In genomic region chr9:92512622-92513021, GRCh38 we compare ENCODE assay signal across 20 cellular contexts. TPM values are rescaled to one million over a fixed set of nuclear protein-coding genes. Genes with fewer than 3 reads are reported as not detected.
DNase-seq lines count a peak whose midpoint lies in the region; TF ChIP-seq lines count a peak whose summit lies in the region.
"Had no signal": no experiment of that assay in that cellular context is flagged by ENCODE, and none has a peak within 500 bp of the region (broad histone marks: within the 10 kb centered on the region; RNA-seq: fewer than 3 reads in every experiment).

No MANE protein-coding gene starts in this region.

- no peaks in the 10 kb centered on the region for H3K9me3 Mint-ChIP-seq in activated T-helper 1 cell treated with anti-CD3 and anti-CD28 coated beads, Interleukin-12 subunit alpha, Interleukin-12 subunit beta, Interleukin-2, Interleukin-4 antibody, amounts not matched to agents 30 ng/mL and 10 ng/mL and 1 ng/mL, durations not matched to agents 14 hours and 24 hours and 36 hours
- peaks cover 3% of the 10 kb centered on the region for H3K9me3 Mint-ChIP-seq in mesothelial cell of epicardium
- H3K9me3 Mint-ChIP-seq: IgD-negative memory B cell had no signal

- H3K27ac ChIP-seq in BLaER1 (no peak overlapping the region), coronary artery (peak overlapping the region; percentile 63 to 81), neuronal stem cell (replicated peaks; ENCODE audit: low read length) (no peak overlapping the region)
- H3K27ac ChIP-seq: GM23248 had no signal

- no peaks in the 10 kb centered on the region for H3K36me3 Mint-ChIP-seq in activated T-helper 1 cell treated with anti-CD3 and anti-CD28 coated beads, Interleukin-12 subunit alpha, Interleukin-12 subunit beta, Interleukin-2, Interleukin-4 antibody, amounts not matched to agents 30 ng/mL and 10 ng/mL and 1 ng/mL, durations not matched to agents 14 hours and 24 hours and 36 hours (ENCODE audit: low read depth)
- H3K36me3 Mint-ChIP-seq in mesothelial cell of epicardium = no peaks in the 10 kb centered on the region

- H3K36me3 ChIP-seq in BLaER1 = no peaks in the 10 kb centered on the region
- H3K36me3 ChIP-seq in neuronal stem cell (replicated peaks in 1 of 2; ENCODE audit: control insufficient read depth in 2 of 2, insufficient read depth in 2 of 2, low read length in 2 of 2) = no peaks in the 10 kb centered on the region

- H3K4ac ChIP-seq in neuronal stem cell (ENCODE audit: low read length) = no peak overlapping the region

- H2BK12ac ChIP-seq in neuronal stem cell (ENCODE audit: low read length) = no peak overlapping the region

- H3K4me2 ChIP-seq in BLaER1 = peak overlapping the region; percentile 53
- H3K4me2 ChIP-seq in neuronal stem cell (ENCODE audit: insufficient read depth, low read length, poor library complexity, severe bottlenecking) = no peak overlapping the region

- DNase-seq in amniotic epithelial cell (ENCODE audit: low read depth) = peak; percentile 33
- no peak for DNase-seq in coronary artery (ENCODE audit: low spot score)
- DNase-seq in neuronal stem cell (ENCODE audit: low spot score) = no peak
- no peak for DNase-seq in stimulated activated CD4-positive, alpha-beta T cell treated with anti-CD3 and anti-CD28 coated beads, Interleukin-2, amount 100 ng/mL, for 48 hours
- DNase-seq in activated T-helper 1 cell treated with anti-CD3 and anti-CD28 coated beads, Interleukin-12 subunit alpha, Interleukin-12 subunit beta, Interleukin-2, Interleukin-4 antibody, amounts not matched to agents 30 ng/mL and 10 ng/mL and 1 ng/mL, durations not matched to agents 14 hours and 24 hours and 36 hours (ENCODE audit: low spot score) = no peak
- DNase-seq in NCI-H2196 treated with DMSO at 0.1 percent for 48 hours (lab: John Stamatoyannopoulos, UW; ENCODE audit: unreplicated experiment) = no peak
- no peak for DNase-seq in mesothelial cell of epicardium (ENCODE audit: low spot score in 2 of 2, unreplicated experiment in 2 of 2)
- DNase-seq: C1 segment of cervical spinal cord; DMS79 treated with DMSO at 0.1 percent for 48 hours; GM23248; HCEC 1CT; Kasumi-1; NCI-H1105; NCI-H1694 treated with DMSO at 0.1 percent for 48 hours; NCI-H446 treated with DMSO at 0.1 percent for 48 hours; NK-92 treated with Interleukin-12 subunit alpha and Interleukin-12 subunit beta, amount 100 ng/mL, for 24 hours; OCI-M1 had no signal

- H4K8ac ChIP-seq in neuronal stem cell (ENCODE audit: low read depth, low read length) = no peak overlapping the region

- H3K79me1 ChIP-seq in neuronal stem cell (ENCODE audit: low read depth, low read length) = no peaks in the 10 kb centered on the region

- H3K9ac ChIP-seq in BLaER1 (no peak overlapping the region), neuronal stem cell (ENCODE audit: low read depth, low read length, poor library complexity) (no peak overlapping the region)
- H3K9ac ChIP-seq: GM23248 had no signal

- H3K27me3 Mint-ChIP-seq in activated T-helper 1 cell treated with anti-CD3 and anti-CD28 coated beads, Interleukin-12 subunit alpha, Interleukin-12 subunit beta, Interleukin-2, Interleukin-4 antibody, amounts not matched to agents 30 ng/mL and 10 ng/mL and 1 ng/mL, durations not matched to agents 14 hours and 24 hours and 36 hours (ENCODE audit: insufficient read depth) = no peaks in the 10 kb centered on the region
- H3K27me3 Mint-ChIP-seq in mesothelial cell of epicardium (ENCODE audit: low read depth) = peaks cover 2% of the 10 kb centered on the region
- H3K27me3 Mint-ChIP-seq: IgD-negative memory B cell had no signal

- H3K4me3 ChIP-seq in BLaER1 = no peak overlapping the region
- H3K4me3 ChIP-seq in coronary artery = no peak overlapping the region
- H3K4me3 ChIP-seq in neuronal stem cell (ENCODE audit: low read length in 2 of 2) = no peak overlapping the region
- H3K4me3 ChIP-seq: GM23248 had no signal

- H2BK120ac ChIP-seq in neuronal stem cell (ENCODE audit: low read depth, low read length) = no peak overlapping the region

- H4K20me1 ChIP-seq in BLaER1 = no peaks in the 10 kb centered on the region

- TF ChIP-seq CTCF in coronary artery (IDR thresholded peaks at IDR 0.05) (no peak), mesothelial cell of epicardium (IDR thresholded peaks at IDR 0.05; ENCODE audit: unreplicated experiment) (no peak)

- H2BK5ac ChIP-seq in neuronal stem cell (ENCODE audit: low read length) = no peak overlapping the region

- no peak overlapping the region for H2BK15ac ChIP-seq in neuronal stem cell (ENCODE audit: low read length)

- no peak overlapping the region for H4K91ac ChIP-seq in neuronal stem cell (ENCODE audit: low read depth, low read length, poor library complexity)

- H3K4me1 ChIP-seq in BLaER1 (peaks cover 25% of the 10 kb centered on the region), neuronal stem cell (ENCODE audit: control insufficient read depth in 2 of 2, insufficient read depth in 1 of 2, low read depth in 1 of 2, low read length in 2 of 2) (no peaks in the 10 kb centered on the region)

- no peak overlapping the region for H3K14ac ChIP-seq in neuronal stem cell (ENCODE audit: low read length)

- intact Hi-C loops in activated T-helper 1 cell treated with anti-CD3 and anti-CD28 coated beads, Interleukin-12 subunit alpha, Interleukin-12 subunit beta, Interleukin-2, Interleukin-4 antibody, amounts not matched to agents 30 ng/mL and 10 ng/mL and 1 ng/mL, durations not matched to agents 14 hours and 24 hours and 36 hours (cut with micrococcal nuclease) = no loop called here

- H3K9me3 ChIP-seq in BLaER1 = no peaks in the 10 kb centered on the region
- H3K9me3 ChIP-seq in neuronal stem cell (replicated peaks in 1 of 2; ENCODE audit: control insufficient read depth in 2 of 2, insufficient read depth in 1 of 2, low read depth in 1 of 2, low read length in 2 of 2) = no peaks in the 10 kb centered on the region

- H3K4me1 Mint-ChIP-seq in activated T-helper 1 cell treated with anti-CD3 and anti-CD28 coated beads, Interleukin-12 subunit alpha, Interleukin-12 subunit beta, Interleukin-2, Interleukin-4 antibody, amounts not matched to agents 30 ng/mL and 10 ng/mL and 1 ng/mL, durations not matched to agents 14 hours and 24 hours and 36 hours (ENCODE audit: low read depth) = peaks cover 2% of the 10 kb centered on the region
- peaks cover 12% of the 10 kb centered on the region for H3K4me1 Mint-ChIP-seq in mesothelial cell of epicardium

- no peak overlapping the region for H3K4me3 Mint-ChIP-seq in activated T-helper 1 cell treated with anti-CD3 and anti-CD28 coated beads, Interleukin-12 subunit alpha, Interleukin-12 subunit beta, Interleukin-2, Interleukin-4 antibody, amounts not matched to agents 30 ng/mL and 10 ng/mL and 1 ng/mL, durations not matched to agents 14 hours and 24 hours and 36 hours
- no peak overlapping the region for H3K4me3 Mint-ChIP-seq in mesothelial cell of epicardium
- H3K4me3 Mint-ChIP-seq: IgD-negative memory B cell had no signal

- H2AK5ac ChIP-seq in neuronal stem cell (ENCODE audit: low read depth, low read length) = peak overlapping the region; percentile 50

- no peak overlapping the region for H2AFZ ChIP-seq in neuronal stem cell (ENCODE audit: low read length)
- H2AFZ ChIP-seq: GM23248 had no signal

- H3K18ac ChIP-seq in neuronal stem cell (ENCODE audit: low read length) = peak overlapping the region; percentile 63

- no CpG with 5 or more reads among the region's 3 CpGs for WGBS in neuronal stem cell (ENCODE audit: extremely low coverage in 2 of 2, insufficient read length in 2 of 2, insufficient replicate concordance in 1 of 2), 2 donors

- no peak overlapping the region for H3K23ac ChIP-seq in neuronal stem cell (ENCODE audit: low read depth, low read length, poor library complexity)

- no peaks in the 10 kb centered on the region for H3K27me3 ChIP-seq in BLaER1
- H3K27me3 ChIP-seq in neuronal stem cell (ENCODE audit: control insufficient read depth in 3 of 3, insufficient read depth in 3 of 3, low read depth in 1 of 3, low read length in 3 of 3) = no peaks in the 10 kb centered on the region

- H3K27ac Mint-ChIP-seq in activated T-helper 1 cell treated with anti-CD3 and anti-CD28 coated beads, Interleukin-12 subunit alpha, Interleukin-12 subunit beta, Interleukin-2, Interleukin-4 antibody, amounts not matched to agents 30 ng/mL and 10 ng/mL and 1 ng/mL, durations not matched to agents 14 hours and 24 hours and 36 hours = no peak overlapping the region
- H3K27ac Mint-ChIP-seq in mesothelial cell of epicardium = no peak overlapping the region
- H3K27ac Mint-ChIP-seq: IgD-negative memory B cell had no signal

RNA-seq across cellular contexts. Expression of gene ECM2, which starts 23.2 kb away (rescaled TPM):
- not detected for polyA plus RNA-seq in neuronal stem cell (2013, experiment 1 of 2)
- polyA plus RNA-seq in neuronal stem cell (2013, experiment 2 of 2) = not detected
- total RNA-seq in activated T-helper 1 cell treated with anti-CD3 and anti-CD28 coated beads, Interleukin-12 subunit alpha, Interleukin-12 subunit beta, Interleukin-2, Interleukin-4 antibody, amounts not matched to agents 30 ng/mL and 10 ng/mL and 1 ng/mL, durations not matched to agents 14 hours and 24 hours and 36 hours = not detected in 2 replicates
- total RNA-seq in mesothelial cell of epicardium = 0.16 to 0.20 TPM in 2 of 3 replicates, not detected in the other
- polyA plus RNA-seq: IgD-negative memory B cell had no signal

RNA-seq across cellular contexts. Expression of gene ASPN, which starts 30.3 kb away (rescaled TPM):
- not detected for polyA plus RNA-seq in neuronal stem cell (2013, experiment 1 of 2)
- not detected for polyA plus RNA-seq in neuronal stem cell (2013, experiment 2 of 2)
- not detected in 2 replicates for total RNA-seq in activated T-helper 1 cell treated with anti-CD3 and anti-CD28 coated beads, Interleukin-12 subunit alpha, Interleukin-12 subunit beta, Interleukin-2, Interleukin-4 antibody, amounts not matched to agents 30 ng/mL and 10 ng/mL and 1 ng/mL, durations not matched to agents 14 hours and 24 hours and 36 hours
- total RNA-seq in mesothelial cell of epicardium = 0.63 to 0.86 TPM (median 0.63 TPM) in 3 replicates
- total RNA-seq: HT1080 had no signal
- polyA plus RNA-seq: IgD-negative memory B cell had no signal

Comparison
In these comparisons a context has a peak if more than half of its experiments do, and no peak if none do; other contexts are left out.
1. H3K27ac ChIP-seq: peak in coronary artery (2 of 2); none in BLaER1 (single experiment) and neuronal stem cell (single experiment).